In genomic region chr6:134293659-134294161, GRCh38 we compare ENCODE assay signal across 18 cellular contexts. TPM values are rescaled to one million over a fixed set of nuclear protein-coding genes. Genes with fewer than 3 reads are reported as not detected.
DNase-seq lines count a peak whose midpoint lies in the region; ATAC-seq, FAIRE-seq and TF ChIP-seq lines count a peak whose summit lies in the region.
"Had no signal": no experiment of that assay in that cellular context is flagged by ENCODE, and none has a peak within 500 bp of the region (broad histone marks: within the 10 kb centered on the region; RNA-seq: fewer than 3 reads in every experiment).

No MANE protein-coding gene starts in this region.

- H3K27me3 Mint-ChIP-seq in astrocyte (ENCODE audit: low read depth, unreplicated experiment): no peaks in the 10 kb centered on the region
- H3K27me3 Mint-ChIP-seq in type B pancreatic cell: peaks cover 28% of the 10 kb centered on the region
- H3K27me3 Mint-ChIP-seq: T-cell had no signal

- no peaks in the 10 kb centered on the region for H3K9me3 Mint-ChIP-seq in astrocyte (ENCODE audit: unreplicated experiment)
- H3K9me3 Mint-ChIP-seq in type B pancreatic cell: no peaks in the 10 kb centered on the region
- H3K9me3 Mint-ChIP-seq: T-cell had no signal

- H3K27ac ChIP-seq in A549 (peak overlapping the region; percentile 15 to 93; a peak in 4 of 6 replicates), astrocyte (ENCODE audit: low read depth, low read length) (no peak overlapping the region), parathyroid adenoma (peak overlapping the region; percentile 91), coronary artery (no peak overlapping the region)

- H2AFZ ChIP-seq in astrocyte (ENCODE audit: low read depth, low read length) (no peak overlapping the region), parathyroid adenoma (no peak overlapping the region)

- H3K27me3 ChIP-seq in astrocyte (ENCODE audit: insufficient read depth, low read length): no peaks in the 10 kb centered on the region
- H3K27me3 ChIP-seq in parathyroid adenoma (ENCODE audit: control insufficient read depth, insufficient read depth, low read length): no peaks in the 10 kb centered on the region

- H3K36me3 Mint-ChIP-seq in astrocyte (ENCODE audit: low read depth, unreplicated experiment) (no peaks in the 10 kb centered on the region), type B pancreatic cell (peaks cover 3% of the 10 kb centered on the region)
- H3K36me3 Mint-ChIP-seq: T-cell had no signal

- H3K27ac Mint-ChIP-seq in astrocyte (ENCODE audit: unreplicated experiment): peak overlapping the region; percentile 18
- H3K27ac Mint-ChIP-seq in type B pancreatic cell: no peak overlapping the region
- H3K27ac Mint-ChIP-seq: T-cell had no signal

- DNase-seq in A549 (ENCODE audit: low read depth in 1 of 2, low spot score in 1 of 2) (no peak), NCI-H2227 (lab: John Stamatoyannopoulos, UW; ENCODE audit: unreplicated experiment) (peak; percentile 58), astrocyte (ENCODE audit: low read depth) (no peak), coronary artery (ENCODE audit: low spot score) (no peak), type B pancreatic cell (ENCODE audit: extremely low spot score, unreplicated experiment) (no peak)
- DNase-seq: 8988T, C1 segment of cervical spinal cord, DMS 273 treated with DMSO at 0.1 percent for 48 hours, GOT3, Kasumi-1, NCI-H1105 treated with DMSO at 0.1 percent for 48 hours, NCI-H187 treated with DMSO at 0.1 percent for 48 hours, NCI-H446 treated with DMSO at 0.1 percent for 48 hours, T-cell had no signal

- H3K9ac ChIP-seq in astrocyte (ENCODE audit: low read length) (no peak overlapping the region), parathyroid adenoma (no peak overlapping the region)

- H3K79me2 ChIP-seq in astrocyte (ENCODE audit: insufficient read depth, low read length) (no peaks in the 10 kb centered on the region), parathyroid adenoma (peaks cover 42% of the 10 kb centered on the region)

- no peak for TF ChIP-seq EP300 in A549 (IDR thresholded peaks at IDR 0.05)

- 87% methylated on average over 3 of the region's 3 CpGs for WGBS in A549 (ENCODE audit: missing lambda C conversion rate)

- no peak overlapping the region for H3K4me3 Mint-ChIP-seq in astrocyte (ENCODE audit: unreplicated experiment)
- no peak overlapping the region for H3K4me3 Mint-ChIP-seq in type B pancreatic cell
- H3K4me3 Mint-ChIP-seq: T-cell had no signal

- H3K4me1 Mint-ChIP-seq in astrocyte (ENCODE audit: low read depth, unreplicated experiment) (peaks cover 15% of the 10 kb centered on the region), type B pancreatic cell (ENCODE audit: unreplicated experiment) (peaks cover 20% of the 10 kb centered on the region)

- no peaks in the 10 kb centered on the region for H3K36me3 ChIP-seq in astrocyte (ENCODE audit: insufficient read depth, low read length)
- H3K36me3 ChIP-seq in parathyroid adenoma (ENCODE audit: control insufficient read depth, insufficient read depth, low read length): no peaks in the 10 kb centered on the region

- no peak for FAIRE-seq in A549 (lab: Jason Lieb, UNC)
- FAIRE-seq in astrocyte (lab: Jason Lieb, UNC): no peak
- FAIRE-seq: GM12892 had no signal

- H3K4me3 ChIP-seq in A549 (no peak overlapping the region), astrocyte (ENCODE audit: insufficient read depth, low read depth, low read length) (no peak overlapping the region), parathyroid adenoma (ENCODE audit: low read depth, low read length) (peak overlapping the region; percentile 17), coronary artery (no peak overlapping the region)

- TF ChIP-seq CTCF in A549 (IDR thresholded peaks at IDR 0.05): no peak
- no peak for TF ChIP-seq CTCF in astrocyte (IDR thresholded peaks at IDR 0.05; ENCODE audit: insufficient read depth, low read depth, low read length)
- no peak for TF ChIP-seq CTCF in parathyroid adenoma (IDR thresholded peaks at IDR 0.05)
- no peak for TF ChIP-seq CTCF in coronary artery (IDR thresholded peaks at IDR 0.05)
- TF ChIP-seq CTCF in type B pancreatic cell (conservative IDR thresholded peaks at IDR 0.05): no peak

- no peaks in the 10 kb centered on the region for H4K20me1 ChIP-seq in astrocyte (ENCODE audit: insufficient read depth, low read length)

- POLR2A ChIA-PET in A549 (lab: Yijun Ruan, JAX): no interaction called here

- no peaks in the 10 kb centered on the region for H3K9me3 ChIP-seq in A549
- no peaks in the 10 kb centered on the region for H3K9me3 ChIP-seq in astrocyte (ENCODE audit: insufficient read depth, low read depth, low read length)
- no peaks in the 10 kb centered on the region for H3K9me3 ChIP-seq in parathyroid adenoma (ENCODE audit: control insufficient read depth, low read length)

- ATAC-seq in A549 (no peak), GM18873 (IDR thresholded peaks at IDR 0.05; ENCODE audit: low FRiP score, unreplicated experiment) (no peak), HG03520 (IDR thresholded peaks at IDR 0.05; ENCODE audit: unreplicated experiment) (no peak)
- ATAC-seq: T-cell had no signal

- no peak overlapping the region for H3K4me2 ChIP-seq in A549
- no peak overlapping the region for H3K4me2 ChIP-seq in astrocyte (ENCODE audit: low read length)
- H3K4me2 ChIP-seq in parathyroid adenoma (ENCODE audit: low read length): peak overlapping the region; percentile 14

- TF ChIP-seq RAD21 in A549 (conservative IDR thresholded peaks at IDR 0.05 in 1 of 2, IDR thresholded peaks at IDR 0.05 in 1 of 2): no peak

- CTCF ChIA-PET in A549 (lab: Yijun Ruan, JAX): no interaction called here

- H3K4me1 ChIP-seq in A549 (peaks cover 32% of the 10 kb centered on the region), astrocyte (ENCODE audit: insufficient read depth, low read length) (peaks cover 20% of the 10 kb centered on the region), parathyroid adenoma (peaks cover 48% of the 10 kb centered on the region)

- TF ChIP-seq POLR2A in A549 (IDR thresholded peaks at IDR 0.05; ENCODE audit: low read length): no peak

TF ChIP-seq in A549, 52 proteins besides CTCF, POLR2A, EP300 and RAD21:
- no peak for TF ChIP-seq CHD4 (IDR thresholded peaks at IDR 0.05; ENCODE audit: borderline replicate concordance)
- TF ChIP-seq TP53 (CRISPR knock-in tag; IDR thresholded peaks at IDR 0.05): no peak
- no peak for TF ChIP-seq EHMT2 (IDR thresholded peaks at IDR 0.05; ENCODE audit: low read depth)
- no peak for TF ChIP-seq KDM5A (IDR thresholded peaks at IDR 0.05)
- TF ChIP-seq, protein P1, sequence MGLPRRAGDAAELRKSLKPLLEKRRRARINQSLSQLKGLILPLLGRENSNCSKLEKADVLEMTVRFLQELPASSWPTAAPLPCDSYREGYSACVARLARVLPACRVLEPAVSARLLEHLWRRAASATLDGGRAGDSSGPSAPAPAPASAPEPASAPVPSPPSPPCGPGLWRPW (IDR thresholded peaks at IDR 0.05): no peak
- TF ChIP-seq MAFK (IDR thresholded peaks at IDR 0.05; ENCODE audit: partially characterized antibody): no peak
- no peak for TF ChIP-seq HMGXB4 (CRISPR knock-in tag; IDR thresholded peaks at IDR 0.05; ENCODE audit: borderline replicate concordance)
- TF ChIP-seq, protein P2, sequence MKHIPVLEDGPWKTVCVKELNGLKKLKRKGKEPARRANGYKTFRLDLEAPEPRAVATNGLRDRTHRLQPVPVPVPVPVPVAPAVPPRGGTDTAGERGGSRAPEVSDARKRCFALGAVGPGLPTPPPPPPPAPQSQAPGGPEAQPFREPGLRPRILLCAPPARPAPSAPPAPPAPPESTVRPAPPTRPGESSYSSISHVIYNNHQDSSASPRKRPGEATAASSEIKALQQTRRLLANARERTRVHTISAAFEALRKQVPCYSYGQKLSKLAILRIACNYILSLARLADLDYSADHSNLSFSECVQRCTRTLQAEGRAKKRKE (CRISPR knock-in tag; IDR thresholded peaks at IDR 0.05; ENCODE audit: low read depth): no peak
- no peak for TF ChIP-seq NFE2L2 (conservative IDR thresholded peaks at IDR 0.05; ENCODE audit: low read length)
- TF ChIP-seq CHD2 (IDR thresholded peaks at IDR 0.05; ENCODE audit: low read length, partially characterized antibody): no peak
- no peak for TF ChIP-seq ESRRA (IDR thresholded peaks at IDR 0.05; ENCODE audit: borderline replicate concordance, low read length)
- no peak for TF ChIP-seq SREBF2 (IDR thresholded peaks at IDR 0.05)
- TF ChIP-seq CEBPB (IDR thresholded peaks at IDR 0.05): no peak
- TF ChIP-seq RARB (CRISPR knock-in tag; IDR thresholded peaks at IDR 0.05): no peak
- no peak for TF ChIP-seq TFCP2L1 (CRISPR knock-in tag; IDR thresholded peaks at IDR 0.05)
- TF ChIP-seq MYC (IDR thresholded peaks at IDR 0.05; ENCODE audit: borderline replicate concordance, low read length): no peak
- no peak for TF ChIP-seq HOXB5 (CRISPR knock-in tag; IDR thresholded peaks at IDR 0.05)
- no peak for TF ChIP-seq MAZ (IDR thresholded peaks at IDR 0.05; ENCODE audit: borderline replicate concordance, low read depth, low read length)
- no peak for TF ChIP-seq KDM1A (IDR thresholded peaks at IDR 0.05; ENCODE audit: low read depth)
- TF ChIP-seq HOXA7 (CRISPR knock-in tag; IDR thresholded peaks at IDR 0.05): no peak

RNA-seq across cellular contexts. Expression of gene SGK1, which starts 24.2 kb away (rescaled TPM):
- polyA plus RNA-seq in A549 (2011; rRNA removed) (131 and 133 TPM in 2 replicates), A549 (2017; fragmentation: RNase III; extraction: RNeasy Plus Mini Kit Qiagen cat#74134 plus additional on column Dnase treatment) (32.0 to 41.5 TPM (median 41.3 TPM) in 3 replicates)
- 105 and 117 TPM in 2 replicates for polyA plus RNA-seq in A549 (2012; cell fraction: cytosol; rRNA removed)
- polyA plus RNA-seq in A549 (2012; cell fraction: nucleus; rRNA removed): 226 and 278 TPM in 2 replicates
- polyA minus RNA-seq in A549 (2011; rRNA and poly(A)+ RNA removed): 143 and 146 TPM in 2 replicates
- total RNA-seq in astrocyte (117 and 118 TPM in 2 replicates), type B pancreatic cell (ENCODE audit: low replicate concordance) (52.6 and 56.1 TPM in 2 replicates)

Comparison
In these comparisons a context has a peak if more than half of its experiments do, and no peak if none do; other contexts are left out.
1. H3K27ac ChIP-seq: peak in A549 (2 of 2) and parathyroid adenoma (single experiment); none in astrocyte (single experiment) and coronary artery (0 of 2).